ENCODE assay signal across 1 cellular context in the genomic region with DNA sequence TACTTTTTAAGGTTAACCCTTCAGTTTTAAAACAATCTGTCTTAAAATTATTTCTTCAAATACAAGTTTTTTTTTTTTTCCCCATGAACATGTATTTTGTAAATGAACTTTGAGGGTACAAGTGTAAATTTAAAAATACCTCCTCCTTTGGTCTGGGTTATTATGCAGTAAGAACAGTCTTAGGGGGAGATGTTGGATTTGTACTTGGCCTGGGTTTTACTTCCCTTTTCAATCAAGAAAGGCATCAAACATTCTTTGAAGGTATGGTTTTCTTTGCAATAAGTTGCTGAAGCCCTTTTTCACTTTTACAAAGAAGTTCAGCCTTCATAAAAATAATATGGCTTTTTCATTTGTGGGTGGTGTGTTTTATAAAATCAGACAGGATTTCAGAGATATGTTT.
TF ChIP-seq lines count a peak whose summit lies in the region.

No MANE protein-coding gene starts in this region.

TF ChIP-seq in GM12878, 131 proteins besides CTCF, POLR2A, EP300 and RAD21:
- TF ChIP-seq SREBF1 (IDR thresholded peaks at IDR 0.05; ENCODE audit: low read length) = no peak
- no peak for TF ChIP-seq CHD4 (IDR thresholded peaks at IDR 0.05)
- TF ChIP-seq MTA2 (IDR thresholded peaks at IDR 0.05; ENCODE audit: low read depth) = peak; percentile 15; the same call in 1 of the 2 replicates
- TF ChIP-seq ETV6 (conservative IDR thresholded peaks at IDR 0.05 in 1 of 2, IDR thresholded peaks at IDR 0.05 in 1 of 2; ENCODE audit: borderline replicate concordance in 1 of 2, low read depth in 1 of 2) = no peak
- no peak for TF ChIP-seq IRF4 (IDR thresholded peaks at IDR 0.05; ENCODE audit: low read depth, low read length)
- TF ChIP-seq GATAD2B (conservative IDR thresholded peaks at IDR 0.05; ENCODE audit: low read depth) = no peak
- TF ChIP-seq EED (IDR thresholded peaks at IDR 0.05; ENCODE audit: low read depth) = no peak
- no peak for TF ChIP-seq POLR2AphosphoS2 (IDR thresholded peaks at IDR 0.05; ENCODE audit: low read depth, low read length)
- 0 out of 2 replicates have a peak, but pooled peaks have one; percentile 18 for TF ChIP-seq RUNX3 (IDR thresholded peaks at IDR 0.05; ENCODE audit: low read length)
- no peak for TF ChIP-seq BCL11A (IDR thresholded peaks at IDR 0.05; ENCODE audit: low read depth, low read length)
- no peak for TF ChIP-seq KDM1A (IDR thresholded peaks at IDR 0.05; ENCODE audit: borderline replicate concordance)
- 0 out of 2 replicates have a peak, but pooled peaks have one; percentile 10 for TF ChIP-seq JUNB (IDR thresholded peaks at IDR 0.05)
- peak; percentile 43; the same call in 1 of the 2 replicates for TF ChIP-seq SMARCA5 (IDR thresholded peaks at IDR 0.05)
- no peak for TF ChIP-seq WRNIP1 (IDR thresholded peaks at IDR 0.05; ENCODE audit: borderline replicate concordance, low read depth, low read length)
- TF ChIP-seq, protein P1, sequence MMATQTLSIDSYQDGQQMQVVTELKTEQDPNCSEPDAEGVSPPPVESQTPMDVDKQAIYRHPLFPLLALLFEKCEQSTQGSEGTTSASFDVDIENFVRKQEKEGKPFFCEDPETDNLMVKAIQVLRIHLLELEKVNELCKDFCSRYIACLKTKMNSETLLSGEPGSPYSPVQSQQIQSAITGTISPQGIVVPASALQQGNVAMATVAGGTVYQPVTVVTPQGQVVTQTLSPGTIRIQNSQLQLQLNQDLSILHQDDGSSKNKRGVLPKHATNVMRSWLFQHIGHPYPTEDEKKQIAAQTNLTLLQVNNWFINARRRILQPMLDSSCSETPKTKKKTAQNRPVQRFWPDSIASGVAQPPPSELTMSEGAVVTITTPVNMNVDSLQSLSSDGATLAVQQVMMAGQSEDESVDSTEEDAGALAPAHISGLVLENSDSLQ (IDR thresholded peaks at IDR 0.05) = peak; percentile 11; the same call in 1 of the 2 replicates
- TF ChIP-seq, protein P2, sequence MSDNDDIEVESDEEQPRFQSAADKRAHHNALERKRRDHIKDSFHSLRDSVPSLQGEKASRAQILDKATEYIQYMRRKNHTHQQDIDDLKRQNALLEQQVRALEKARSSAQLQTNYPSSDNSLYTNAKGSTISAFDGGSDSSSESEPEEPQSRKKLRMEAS (IDR thresholded peaks at IDR 0.05; ENCODE audit: low read depth, low read length) = no peak
- no peak for TF ChIP-seq TARDBP (IDR thresholded peaks at IDR 0.05; ENCODE audit: borderline replicate concordance)
- TF ChIP-seq ATF7 (IDR thresholded peaks at IDR 0.05; ENCODE audit: low read depth) = no peak
- TF ChIP-seq, protein P3, sequence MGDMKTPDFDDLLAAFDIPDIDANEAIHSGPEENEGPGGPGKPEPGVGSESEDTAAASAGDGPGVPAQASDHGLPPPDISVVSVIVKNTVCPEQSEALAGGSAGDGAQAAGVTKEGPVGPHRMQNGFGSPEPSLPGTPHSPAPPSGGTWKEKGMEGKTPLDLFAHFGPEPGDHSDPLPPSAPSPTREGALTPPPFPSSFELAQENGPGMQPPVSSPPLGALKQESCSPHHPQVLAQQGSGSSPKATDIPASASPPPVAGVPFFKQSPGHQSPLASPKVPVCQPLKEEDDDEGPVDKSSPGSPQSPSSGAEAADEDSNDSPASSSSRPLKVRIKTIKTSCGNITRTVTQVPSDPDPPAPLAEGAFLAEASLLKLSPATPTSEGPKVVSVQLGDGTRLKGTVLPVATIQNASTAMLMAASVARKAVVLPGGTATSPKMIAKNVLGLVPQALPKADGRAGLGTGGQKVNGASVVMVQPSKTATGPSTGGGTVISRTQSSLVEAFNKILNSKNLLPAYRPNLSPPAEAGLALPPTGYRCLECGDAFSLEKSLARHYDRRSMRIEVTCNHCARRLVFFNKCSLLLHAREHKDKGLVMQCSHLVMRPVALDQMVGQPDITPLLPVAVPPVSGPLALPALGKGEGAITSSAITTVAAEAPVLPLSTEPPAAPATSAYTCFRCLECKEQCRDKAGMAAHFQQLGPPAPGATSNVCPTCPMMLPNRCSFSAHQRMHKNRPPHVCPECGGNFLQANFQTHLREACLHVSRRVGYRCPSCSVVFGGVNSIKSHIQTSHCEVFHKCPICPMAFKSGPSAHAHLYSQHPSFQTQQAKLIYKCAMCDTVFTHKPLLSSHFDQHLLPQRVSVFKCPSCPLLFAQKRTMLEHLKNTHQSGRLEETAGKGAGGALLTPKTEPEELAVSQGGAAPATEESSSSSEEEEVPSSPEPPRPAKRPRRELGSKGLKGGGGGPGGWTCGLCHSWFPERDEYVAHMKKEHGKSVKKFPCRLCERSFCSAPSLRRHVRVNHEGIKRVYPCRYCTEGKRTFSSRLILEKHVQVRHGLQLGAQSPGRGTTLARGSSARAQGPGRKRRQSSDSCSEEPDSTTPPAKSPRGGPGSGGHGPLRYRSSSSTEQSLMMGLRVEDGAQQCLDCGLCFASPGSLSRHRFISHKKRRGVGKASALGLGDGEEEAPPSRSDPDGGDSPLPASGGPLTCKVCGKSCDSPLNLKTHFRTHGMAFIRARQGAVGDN (IDR thresholded peaks at IDR 0.05) = no peak
- TF ChIP-seq SRF (IDR thresholded peaks at IDR 0.05; ENCODE audit: low read depth in 2 of 2, low read length in 2 of 2) = no peak
- TF ChIP-seq SIX5 (IDR thresholded peaks at IDR 0.05; ENCODE audit: low read depth, low read length, severe bottlenecking) = no peak
- TF ChIP-seq, protein P4, sequence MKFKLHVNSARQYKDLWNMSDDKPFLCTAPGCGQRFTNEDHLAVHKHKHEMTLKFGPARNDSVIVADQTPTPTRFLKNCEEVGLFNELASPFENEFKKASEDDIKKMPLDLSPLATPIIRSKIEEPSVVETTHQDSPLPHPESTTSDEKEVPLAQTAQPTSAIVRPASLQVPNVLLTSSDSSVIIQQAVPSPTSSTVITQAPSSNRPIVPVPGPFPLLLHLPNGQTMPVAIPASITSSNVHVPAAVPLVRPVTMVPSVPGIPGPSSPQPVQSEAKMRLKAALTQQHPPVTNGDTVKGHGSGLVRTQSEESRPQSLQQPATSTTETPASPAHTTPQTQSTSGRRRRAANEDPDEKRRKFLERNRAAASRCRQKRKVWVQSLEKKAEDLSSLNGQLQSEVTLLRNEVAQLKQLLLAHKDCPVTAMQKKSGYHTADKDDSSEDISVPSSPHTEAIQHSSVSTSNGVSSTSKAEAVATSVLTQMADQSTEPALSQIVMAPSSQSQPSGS (IDR thresholded peaks at IDR 0.05; ENCODE audit: low read length) = peak; percentile 39; the same call in 1 of the 2 replicates
- TF ChIP-seq, protein P5, sequence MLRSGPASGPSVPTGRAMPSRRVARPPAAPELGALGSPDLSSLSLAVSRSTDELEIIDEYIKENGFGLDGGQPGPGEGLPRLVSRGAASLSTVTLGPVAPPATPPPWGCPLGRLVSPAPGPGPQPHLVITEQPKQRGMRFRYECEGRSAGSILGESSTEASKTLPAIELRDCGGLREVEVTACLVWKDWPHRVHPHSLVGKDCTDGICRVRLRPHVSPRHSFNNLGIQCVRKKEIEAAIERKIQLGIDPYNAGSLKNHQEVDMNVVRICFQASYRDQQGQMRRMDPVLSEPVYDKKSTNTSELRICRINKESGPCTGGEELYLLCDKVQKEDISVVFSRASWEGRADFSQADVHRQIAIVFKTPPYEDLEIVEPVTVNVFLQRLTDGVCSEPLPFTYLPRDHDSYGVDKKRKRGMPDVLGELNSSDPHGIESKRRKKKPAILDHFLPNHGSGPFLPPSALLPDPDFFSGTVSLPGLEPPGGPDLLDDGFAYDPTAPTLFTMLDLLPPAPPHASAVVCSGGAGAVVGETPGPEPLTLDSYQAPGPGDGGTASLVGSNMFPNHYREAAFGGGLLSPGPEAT (IDR thresholded peaks at IDR 0.05; ENCODE audit: low read depth) = no peak
